8 cellular contexts compared by ENCODE assay signal in the genomic region with DNA sequence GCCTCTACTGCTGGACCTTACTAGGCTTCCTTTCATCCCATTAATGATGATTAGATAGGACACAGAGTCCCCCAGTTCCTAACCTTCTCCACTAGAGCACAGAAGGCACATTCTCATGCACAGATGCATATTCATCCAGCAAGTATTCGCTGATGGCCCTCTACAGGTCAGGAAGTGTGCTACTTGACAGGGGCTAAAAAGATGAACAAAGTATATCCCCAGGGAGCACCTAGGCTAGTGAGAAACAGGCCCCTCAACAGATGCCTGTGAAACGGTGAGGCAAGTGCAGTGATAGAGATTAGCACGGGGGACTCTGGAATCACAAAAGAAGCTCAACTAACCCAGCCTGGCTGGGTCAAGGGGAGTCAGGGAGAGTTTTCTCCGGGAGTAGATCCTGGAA.
A peak's percentile ranks its signal among the peaks of the same experiment; 100 is the strongest.
DNase-seq lines count a peak whose midpoint lies in the region; ATAC-seq and TF ChIP-seq lines count a peak whose summit lies in the region.

No MANE protein-coding gene starts in this region.

- TF ChIP-seq CTCF in BJ (IDR thresholded peaks at IDR 0.05; ENCODE audit: insufficient read depth, low read depth, low read length) (peak; percentile 46), right atrium auricular region (IDR thresholded peaks at IDR 0.05) (peak in 1 of 2 donors; percentile 40), GM13976 (IDR thresholded peaks at IDR 0.05; ENCODE audit: borderline replicate concordance, control extremely low read depth, extremely low read depth, insufficient read depth, missing control alignments) (no peak)

- H3K36me3 ChIP-seq in BJ (ENCODE audit: control insufficient read depth, insufficient read depth, low read length) (no peaks in the 10 kb centered on the region), NT2/D1 (ENCODE audit: insufficient read depth, insufficient read length, low read length) (no peaks in the 10 kb centered on the region), right atrium auricular region (no peaks in the 10 kb centered on the region)

- H3K4me3 Mint-ChIP-seq in activated CD4-positive, alpha-beta T cell treated with anti-CD3 and anti-CD28 coated beads, Interleukin-2, amount 10 ng/mL, durations not matched to agents 24 days and 14 days, result no peak overlapping the region

- in situ Hi-C loops in GM13976 (cut with MboI; ENCODE audit: low sequenced_read_pairs, unreplicated experiment), result no loop called here

- no peak overlapping the region for H3K4me3 ChIP-seq in BJ (ENCODE audit: low read depth, low read length)
- H3K4me3 ChIP-seq in NT2/D1 (ENCODE audit: insufficient read length, low read depth), result no peak overlapping the region
- H3K4me3 ChIP-seq in right atrium auricular region, result no peak overlapping the region

- peak; percentile 64 for ATAC-seq in GM21786 (IDR thresholded peaks at IDR 0.05; ENCODE audit: unreplicated experiment)

- DNase-seq in BJ (ENCODE audit: low read depth), result no peak
- peak; percentile 15 for DNase-seq in NT2/D1 (ENCODE audit: low read depth, low spot score)
- no peak for DNase-seq in right atrium auricular region (ENCODE audit: low spot score)
- DNase-seq in stimulated activated CD4-positive, alpha-beta T cell treated with anti-CD3 and anti-CD28 coated beads, Interleukin-12 subunit alpha, Interleukin-12 subunit beta, amount 100 ng/mL, for 4 hours, result no peak
- no peak for DNase-seq in activated CD4-positive, alpha-beta T cell treated with anti-CD3 and anti-CD28 coated beads, Interleukin-2, amount 10 ng/mL, durations not matched to agents 24 days and 14 days
- DNase-seq in activated CD4-positive, alpha-beta T cell treated with anti-CD3 and anti-CD28 coated beads for 48 hours, result no peak
- DNase-seq in GM13976 (ENCODE audit: low spot score), result no peak

- H3K27me3 ChIP-seq in BJ (ENCODE audit: control insufficient read depth, insufficient read depth, low read length), result peaks cover 10% of the 10 kb centered on the region
- H3K27me3 ChIP-seq in NT2/D1 (ENCODE audit: insufficient read depth, insufficient read length), result no peaks in the 10 kb centered on the region
- no peaks in the 10 kb centered on the region for H3K27me3 ChIP-seq in right atrium auricular region

- peaks cover 21% of the 10 kb centered on the region for H3K27me3 Mint-ChIP-seq in activated CD4-positive, alpha-beta T cell treated with anti-CD3 and anti-CD28 coated beads, Interleukin-2, amount 10 ng/mL, durations not matched to agents 24 days and 14 days

- no peaks in the 10 kb centered on the region for H3K9me3 Mint-ChIP-seq in activated CD4-positive, alpha-beta T cell treated with anti-CD3 and anti-CD28 coated beads, Interleukin-2, amount 10 ng/mL, durations not matched to agents 24 days and 14 days

- no peaks in the 10 kb centered on the region for H3K4me1 ChIP-seq in NT2/D1 (ENCODE audit: insufficient read depth, insufficient read length)
- peaks cover 0 to 59% of the 10 kb centered on the region in 2 donors for H3K4me1 ChIP-seq in right atrium auricular region

- H3K9me3 ChIP-seq in NT2/D1 (ENCODE audit: insufficient read depth, low read length) (no peaks in the 10 kb centered on the region), right atrium auricular region (no peaks in the 10 kb centered on the region)

- no peak overlapping the region for H3K9ac ChIP-seq in NT2/D1 (ENCODE audit: insufficient read length, low read depth)

- no peak overlapping the region for H3K27ac Mint-ChIP-seq in activated CD4-positive, alpha-beta T cell treated with anti-CD3 and anti-CD28 coated beads, Interleukin-2, amount 10 ng/mL, durations not matched to agents 24 days and 14 days

- no peaks in the 10 kb centered on the region for H3K4me1 Mint-ChIP-seq in activated CD4-positive, alpha-beta T cell treated with anti-CD3 and anti-CD28 coated beads, Interleukin-2, amount 10 ng/mL, durations not matched to agents 24 days and 14 days

- POLR2A ChIA-PET in BJ (lab: Charles Lee), result no interaction called here

- intact Hi-C loops in activated CD4-positive, alpha-beta T cell treated with anti-CD3 and anti-CD28 coated beads, Interleukin-2, amount 10 ng/mL, durations not matched to agents 24 days and 14 days (cut with micrococcal nuclease), result no loop called here

- H3K36me3 Mint-ChIP-seq in activated CD4-positive, alpha-beta T cell treated with anti-CD3 and anti-CD28 coated beads, Interleukin-2, amount 10 ng/mL, durations not matched to agents 24 days and 14 days (ENCODE audit: low read depth), result no peaks in the 10 kb centered on the region

- CTCF ChIA-PET in BJ (lab: Yijun Ruan, JAX), result interaction anchor here (0.8 to 1.3 kb wide), 3 partner anchors 9 to 90 kb away, joined by 3 to 4 read pairs (median 3); no protein-coding TSS in a partner anchor

- H3K27ac ChIP-seq in right atrium auricular region, result peak overlapping the region; percentile 49 to 80
